Comparison of ENCODE assay signal across 1 cellular context in genomic region chr10:4947039-4947634, GRCh38.
A peak's percentile ranks its signal among the peaks of the same experiment; 100 is the strongest.
TF ChIP-seq lines count a peak whose summit lies in the region.

No MANE protein-coding gene starts in this region.

TF ChIP-seq in liver, 16 proteins besides CTCF, POLR2A, EP300 and RAD21 (continued from another document):
- TF ChIP-seq REST (IDR thresholded peaks at IDR 0.05): peak; percentile 29
